ENCODE assay signal across 26 cellular contexts in genomic region chr9:122202099-122202498, GRCh38. TPM values are rescaled to one million over a fixed set of nuclear protein-coding genes. Genes with fewer than 3 reads are reported as not detected.
"Had no signal": no experiment of that assay in that cellular context is flagged by ENCODE, and none has a peak within 500 bp of the region (broad histone marks: within the 10 kb centered on the region; RNA-seq: fewer than 3 reads in every experiment).

No MANE protein-coding gene starts in this region.

- ATAC-seq: activated CD4-positive, CD25-positive, alpha-beta regulatory T cell treated with anti-CD3 and anti-CD28 coated beads, Interleukin-2, amount 50 U/mL, for 24 hours; activated CD8-positive, alpha-beta T cell treated with anti-CD3 and anti-CD28 coated beads for 36 hours; Panc1 had no signal

- H3K27me3 ChIP-seq: breast epithelium, SJSA1 had no signal

- DNase-seq: activated CD4-positive, alpha-beta T cell treated with anti-CD3 and anti-CD28 coated beads for 4 hours; activated CD8-positive, alpha-beta memory T cell treated with anti-CD3 and anti-CD28 coated beads, Interleukin-2, amount 50 U/mL, for 4 hours; activated CD8-positive, alpha-beta T cell treated with anti-CD3 and anti-CD28 coated beads for 36 hours; activated naive CD4-positive, alpha-beta T cell treated with anti-CD3 and anti-CD28 coated beads, Interleukin-2, amount 50 U/mL, for 16 hours; activated naive CD8-positive, alpha-beta T cell treated with anti-CD3 and anti-CD28 coated beads, Interleukin-2, amount 10 ng/mL, durations not matched to agents 7 days and 5 days; adrenal gland; anterior cingulate cortex; KBM-7; NCI-H1048; NCI-H146; NCI-H187 treated with DMSO at 0.1 percent for 48 hours; NCI-H2081 treated with DMSO at 0.1 percent for 48 hours; NCI-H2171; NCI-H2227 treated with DMSO at 0.1 percent for 48 hours; NCI-H446 treated with DMSO at 0.1 percent for 48 hours; NCI-H524 treated with DMSO at 0.1 percent for 48 hours; NCI-H774; NK-92 treated with Interleukin-12 subunit alpha and Interleukin-12 subunit beta, amount 100 ng/mL, for 24 hours; OCI-M1; RPMI8226; SHP77 had no signal

- H3K9me3 ChIP-seq: adrenal gland, breast epithelium, SJSA1 had no signal

- H3K4me1 ChIP-seq: adrenal gland, breast epithelium had no signal

- H3K36me3 ChIP-seq: adrenal gland, breast epithelium, SJSA1 had no signal

- H3K4me3 ChIP-seq: adrenal gland, breast epithelium, SJSA1 had no signal

- H3K27ac ChIP-seq: adrenal gland, breast epithelium, SJSA1 had no signal

RNA-seq across cellular contexts. Expression of gene LHX6, which starts 26.7 kb away (rescaled TPM):
- total RNA-seq: activated naive CD8-positive, alpha-beta T cell treated with anti-CD3 and anti-CD28 coated beads, Interleukin-2, amount 10 ng/mL, durations not matched to agents 7 days and 5 days had no signal

RNA-seq across cellular contexts. Expression of gene MORN5, which starts 42.4 kb away (rescaled TPM):
- total RNA-seq: activated CD8-positive, alpha-beta T cell treated with anti-CD3 and anti-CD28 coated beads for 36 hours; activated naive CD8-positive, alpha-beta T cell treated with anti-CD3 and anti-CD28 coated beads, Interleukin-2, amount 10 ng/mL, durations not matched to agents 7 days and 5 days; breast epithelium; M059J; SJSA1 had no signal
